In the genomic region with DNA sequence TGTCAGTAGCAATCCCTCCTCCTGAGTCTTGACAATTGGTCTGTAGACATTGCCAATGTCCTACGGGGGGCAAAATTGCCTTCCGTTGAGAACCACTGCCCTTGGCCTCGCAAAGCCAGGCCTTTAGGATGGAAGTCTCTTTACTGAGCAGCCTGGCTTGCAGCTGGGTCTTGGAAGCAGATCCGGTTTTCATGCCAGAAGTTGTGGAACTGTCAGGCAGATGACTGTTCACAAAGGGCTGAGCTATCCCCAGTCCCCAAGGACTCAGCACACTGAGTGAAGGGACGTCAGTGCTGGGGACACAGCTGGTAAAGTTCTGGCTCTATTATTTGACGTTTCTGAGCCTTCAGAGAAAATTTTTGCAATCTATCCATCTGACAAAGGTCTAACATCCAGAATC, we compare ENCODE assay signal across 22 cellular contexts.
"Had no signal": no experiment of that assay in that cellular context is flagged by ENCODE, and none has a peak within 500 bp of the region (broad histone marks: within the 10 kb centered on the region; RNA-seq: fewer than 3 reads in every experiment).

No MANE protein-coding gene starts in this region.

- H3K4me3 Mint-ChIP-seq: activated CD8-positive, alpha-beta T cell treated with anti-CD3 and anti-CD28 coated beads for 36 hours; activated T-cell treated with anti-CD3 and anti-CD28 coated beads, Interleukin-2, amount 50 U/mL, for 4 hours; activated T-helper 17 cell treated with anti-CD3 and anti-CD28 coated beads, Interleukin-2, amount 50 U/mL, for 72 hours; mesothelial cell of epicardium; naive thymus-derived CD4-positive, alpha-beta T cell; stimulated activated memory B cell treated with anti-CD40 and anti-IgM and Interleukin-4, amounts not matched to agents 10 μg/mL and 1 μg/mL and 100 μg/mL, for 72 hours; stimulated activated naive CD8-positive, alpha-beta T cell treated with anti-CD3 and anti-CD28 coated beads, Interleukin-15, amount 100 ng/mL, for 72 hours had no signal

- H3K4me1 ChIP-seq: foreskin keratinocyte, tibial artery, upper lobe of right lung had no signal

- H3K27ac ChIP-seq: foreskin keratinocyte, hepatocyte, tibial artery, upper lobe of right lung had no signal

- H3K36me3 ChIP-seq: tibial artery, upper lobe of right lung had no signal

- H2AFZ ChIP-seq: hepatocyte had no signal

- DNase-seq: activated CD4-positive, alpha-beta T cell treated with anti-CD3 and anti-CD28 coated beads, Interleukin-2, amount 50 U/mL, for 1 hour; activated CD4-positive, CD25-positive, alpha-beta regulatory T cell treated with anti-CD3 and anti-CD28 coated beads, Interleukin-2, amount 50 U/mL, for 72 hours; activated CD8-positive, alpha-beta T cell treated with anti-CD3 and anti-CD28 coated beads for 36 hours; activated gamma-delta T cell treated with Interleukin-2 at 50 U/mL for 16 hours; activated naive CD4-positive, alpha-beta T cell treated with anti-CD3 and anti-CD28 coated beads, Interleukin-2, amount 50 U/mL, for 16 hours; activated T-cell treated with anti-CD3 and anti-CD28 coated beads, Interleukin-2, amount 50 U/mL, for 4 hours; amniotic stem cell; foreskin keratinocyte; left cardiac atrium; left ventricle myocardium superior; naive thymus-derived CD4-positive, alpha-beta T cell; small intestine; stimulated activated CD4-positive, alpha-beta T cell treated with anti-CD3 and anti-CD28 coated beads, Interleukin-4, amount 100 ng/mL, for 4 hours; stimulated activated CD8-positive, alpha-beta memory T cell treated with anti-CD3 and anti-CD28 coated beads, Interleukin-4, amount 100 ng/mL, for 48 hours; stimulated activated naive CD8-positive, alpha-beta T cell treated with anti-CD3 and anti-CD28 coated beads, Interleukin-15, amount 100 ng/mL, for 72 hours; T-helper 9 cell; tibial artery; upper lobe of right lung had no signal

- H3K4me3 ChIP-seq: hepatocyte, tibial artery, upper lobe of right lung had no signal

- H3K79me2 ChIP-seq: hepatocyte had no signal

- H3K27me3 ChIP-seq: foreskin keratinocyte, hepatocyte, upper lobe of right lung had no signal

- H3K36me3 Mint-ChIP-seq: mesothelial cell of epicardium; naive thymus-derived CD4-positive, alpha-beta T cell; stimulated activated memory B cell treated with anti-CD40 and anti-IgM and Interleukin-4, amounts not matched to agents 10 μg/mL and 1 μg/mL and 100 μg/mL, for 72 hours had no signal

- H3K4me1 Mint-ChIP-seq: activated T-helper 17 cell treated with anti-CD3 and anti-CD28 coated beads, Interleukin-2, amount 50 U/mL, for 72 hours; mesothelial cell of epicardium; naive thymus-derived CD4-positive, alpha-beta T cell; stimulated activated memory B cell treated with anti-CD40 and anti-IgM and Interleukin-4, amounts not matched to agents 10 μg/mL and 1 μg/mL and 100 μg/mL, for 72 hours; stimulated activated naive CD8-positive, alpha-beta T cell treated with anti-CD3 and anti-CD28 coated beads, Interleukin-15, amount 100 ng/mL, for 72 hours had no signal

- H3K9me3 Mint-ChIP-seq: activated CD8-positive, alpha-beta T cell treated with anti-CD3 and anti-CD28 coated beads for 36 hours; activated T-cell treated with anti-CD3 and anti-CD28 coated beads, Interleukin-2, amount 50 U/mL, for 4 hours; activated T-helper 17 cell treated with anti-CD3 and anti-CD28 coated beads, Interleukin-2, amount 50 U/mL, for 72 hours; stimulated activated naive CD8-positive, alpha-beta T cell treated with anti-CD3 and anti-CD28 coated beads, Interleukin-15, amount 100 ng/mL, for 72 hours had no signal

- H3K9me3 ChIP-seq: tibial artery, upper lobe of right lung had no signal

- H3K4me2 ChIP-seq: hepatocyte had no signal

- H3K27ac Mint-ChIP-seq: activated CD8-positive, alpha-beta T cell treated with anti-CD3 and anti-CD28 coated beads for 36 hours; activated T-helper 17 cell treated with anti-CD3 and anti-CD28 coated beads, Interleukin-2, amount 50 U/mL, for 72 hours; mesothelial cell of epicardium; naive thymus-derived CD4-positive, alpha-beta T cell; stimulated activated memory B cell treated with anti-CD40 and anti-IgM and Interleukin-4, amounts not matched to agents 10 μg/mL and 1 μg/mL and 100 μg/mL, for 72 hours; stimulated activated naive CD8-positive, alpha-beta T cell treated with anti-CD3 and anti-CD28 coated beads, Interleukin-15, amount 100 ng/mL, for 72 hours had no signal
